In the genomic region with DNA sequence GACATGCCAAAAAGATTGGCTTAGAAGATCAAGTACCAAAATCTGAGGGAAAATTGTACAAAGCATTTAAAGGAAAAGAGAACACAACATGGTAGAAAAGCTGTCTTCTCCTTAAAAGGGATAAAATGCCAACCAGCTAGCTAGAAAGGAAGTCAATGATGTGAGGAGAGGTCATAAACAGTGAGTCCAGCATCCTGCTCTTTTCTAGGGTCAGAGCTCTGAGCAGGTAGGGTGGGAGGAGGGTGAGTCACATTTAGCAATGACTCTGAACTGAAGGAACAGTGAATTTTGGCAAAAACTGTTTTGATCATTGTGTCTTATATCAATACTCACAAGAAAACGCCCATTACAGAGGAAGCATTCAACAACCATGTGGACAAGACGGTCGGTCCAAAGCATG, we compare ENCODE assay signal across 13 cellular contexts.
"Had no signal": no experiment of that assay in that cellular context is flagged by ENCODE, and none has a peak within 500 bp of the region (broad histone marks: within the 10 kb centered on the region; RNA-seq: fewer than 3 reads in every experiment).

No MANE protein-coding gene starts in this region.

- DNase-seq: activated CD4-positive, alpha-beta T cell treated with anti-CD3 and anti-CD28 coated beads, Interleukin-2, amount 50 U/mL, for 48 hours; activated CD4-positive, CD25-positive, alpha-beta regulatory T cell treated with anti-CD3 and anti-CD28 coated beads, Interleukin-2, amount 50 U/mL, for 72 hours; activated CD8-positive, alpha-beta memory T cell treated with anti-CD3 and anti-CD28 coated beads, Interleukin-2, amount 50 U/mL, for 4 hours; activated naive CD4-positive, alpha-beta T cell treated with anti-CD3 and anti-CD28 coated beads, Interleukin-2, amount 10 ng/mL, durations not matched to agents 7 days and 5 days; pancreas; stimulated activated CD4-positive, alpha-beta T cell treated with anti-CD3 and anti-CD28 coated beads, Interleukin-12 subunit alpha, Interleukin-12 subunit beta, amount 100 ng/mL, for 4 hours; SW 1271; T-helper 9 cell; uterus had no signal

- H3K27ac Mint-ChIP-seq: activated naive CD4-positive, alpha-beta T cell treated with anti-CD3 and anti-CD28 coated beads, Interleukin-2, amount 10 ng/mL, durations not matched to agents 7 days and 5 days; stimulated activated memory B cell treated with anti-CD40 and anti-IgM and Interleukin-4, amounts not matched to agents 10 μg/mL and 1 μg/mL and 100 μg/mL, for 72 hours had no signal

- H3K4me3 Mint-ChIP-seq: activated naive CD4-positive, alpha-beta T cell treated with anti-CD3 and anti-CD28 coated beads, Interleukin-2, amount 10 ng/mL, durations not matched to agents 7 days and 5 days; stimulated activated memory B cell treated with anti-CD40 and anti-IgM and Interleukin-4, amounts not matched to agents 10 μg/mL and 1 μg/mL and 100 μg/mL, for 72 hours had no signal

- ATAC-seq: esophagus mucosa; pancreas; stimulated activated memory B cell treated with anti-CD40 and anti-IgM and Interleukin-4, amounts not matched to agents 10 μg/mL and 1 μg/mL and 100 μg/mL, for 72 hours had no signal

- H3K36me3 Mint-ChIP-seq: activated naive CD4-positive, alpha-beta T cell treated with anti-CD3 and anti-CD28 coated beads, Interleukin-2, amount 10 ng/mL, durations not matched to agents 7 days and 5 days; stimulated activated memory B cell treated with anti-CD40 and anti-IgM and Interleukin-4, amounts not matched to agents 10 μg/mL and 1 μg/mL and 100 μg/mL, for 72 hours had no signal

- H3K4me1 ChIP-seq: pancreas, tibial nerve, uterus had no signal

- H3K4me3 ChIP-seq: lung, pancreas, tibial nerve, uterus had no signal

- H3K9me3 ChIP-seq: pancreas, tibial nerve, uterus had no signal

- H3K27me3 ChIP-seq: pancreas, tibial nerve, uterus had no signal

- H3K9me3 Mint-ChIP-seq: activated naive CD4-positive, alpha-beta T cell treated with anti-CD3 and anti-CD28 coated beads, Interleukin-2, amount 10 ng/mL, durations not matched to agents 7 days and 5 days; stimulated activated memory B cell treated with anti-CD40 and anti-IgM and Interleukin-4, amounts not matched to agents 10 μg/mL and 1 μg/mL and 100 μg/mL, for 72 hours had no signal

- H3K36me3 ChIP-seq: pancreas, tibial nerve, uterus had no signal

- H3K27ac ChIP-seq: pancreas, tibial nerve, uterus had no signal

- H3K27me3 Mint-ChIP-seq: activated naive CD4-positive, alpha-beta T cell treated with anti-CD3 and anti-CD28 coated beads, Interleukin-2, amount 10 ng/mL, durations not matched to agents 7 days and 5 days had no signal
